In genomic region chr17:21463779-21464407, GRCh38 we compare ENCODE assay signal across 1 cellular context.
TF ChIP-seq lines count a peak whose summit lies in the region.

No MANE protein-coding gene starts in this region.

TF ChIP-seq in H1, 55 proteins besides CTCF, POLR2A, EP300 and RAD21:
- no peak for TF ChIP-seq PHF8 (conservative IDR thresholded peaks at IDR 0.05; ENCODE audit: low read depth, low read length)
- TF ChIP-seq BCL11A (IDR thresholded peaks at IDR 0.05; ENCODE audit: low read depth in 2 of 2, low read length in 2 of 2): no peak
- no peak for TF ChIP-seq RFX5 (IDR thresholded peaks at IDR 0.05; ENCODE audit: borderline replicate concordance, low read depth, low read length)
- no peak for TF ChIP-seq FOSL1 (IDR thresholded peaks at IDR 0.05; ENCODE audit: insufficient read depth, low read depth, low read length)
- no peak for TF ChIP-seq CBX5 (IDR thresholded peaks at IDR 0.05; ENCODE audit: low read depth, low read length)
- no peak for TF ChIP-seq KDM5A (IDR thresholded peaks at IDR 0.05; ENCODE audit: low read length)
- peak; percentile 76 for TF ChIP-seq E2F6 (IDR thresholded peaks at IDR 0.05)
- TF ChIP-seq SRF (IDR thresholded peaks at IDR 0.05; ENCODE audit: low read depth, low read length): no peak
- TF ChIP-seq SP4 (IDR thresholded peaks at IDR 0.05; ENCODE audit: low read length): no peak
- TF ChIP-seq EZH2 (IDR thresholded peaks at IDR 0.05; ENCODE audit: low read depth, low read length, severe bottlenecking): peak; percentile 49
- TF ChIP-seq MAX (IDR thresholded peaks at IDR 0.05): no peak
- no peak for TF ChIP-seq CEBPB (IDR thresholded peaks at IDR 0.05; ENCODE audit: low read depth, low read length)
- TF ChIP-seq ASH2L (IDR thresholded peaks at IDR 0.05; ENCODE audit: low read length): peak; percentile 81
- TF ChIP-seq ZNF274 (IDR thresholded peaks at IDR 0.05; ENCODE audit: borderline replicate concordance, extremely low read depth, low read length): no peak
- no peak for TF ChIP-seq CBX8 (IDR thresholded peaks at IDR 0.05; ENCODE audit: borderline replicate concordance, low read depth, low read length)
- peak; percentile 73 for TF ChIP-seq KDM4A (IDR thresholded peaks at IDR 0.05; ENCODE audit: low read depth, low read length, severe bottlenecking)
- no peak for TF ChIP-seq BRCA1 (IDR thresholded peaks at IDR 0.05; ENCODE audit: low read depth, low read length)
- TF ChIP-seq RNF2 (IDR thresholded peaks at IDR 0.05; ENCODE audit: borderline replicate concordance, low read depth, low read length, missing control alignments, poor library complexity, severe bottlenecking): peak; percentile 67
- TF ChIP-seq JUND (IDR thresholded peaks at IDR 0.05; ENCODE audit: low read length): no peak
- peak; percentile 57; the same call in 1 of the 2 replicates for TF ChIP-seq SUZ12 (IDR thresholded peaks at IDR 0.05; ENCODE audit: low read length)
- TF ChIP-seq SIN3A (conservative IDR thresholded peaks at IDR 0.05 in 1 of 2, IDR thresholded peaks at IDR 0.05 in 1 of 2; ENCODE audit: low read depth in 1 of 2, low read length in 2 of 2): 0 out of 4 replicates have a peak, but pooled peaks of 1 of the 2 experiments have one; percentile 23
- TF ChIP-seq RXRA (IDR thresholded peaks at IDR 0.05; ENCODE audit: insufficient read depth, low read depth, low read length): no peak
TF ChIP-seq in H1: peak in this region for 7.
